ENCODE assay signal across 1 cellular context in the genomic region with DNA sequence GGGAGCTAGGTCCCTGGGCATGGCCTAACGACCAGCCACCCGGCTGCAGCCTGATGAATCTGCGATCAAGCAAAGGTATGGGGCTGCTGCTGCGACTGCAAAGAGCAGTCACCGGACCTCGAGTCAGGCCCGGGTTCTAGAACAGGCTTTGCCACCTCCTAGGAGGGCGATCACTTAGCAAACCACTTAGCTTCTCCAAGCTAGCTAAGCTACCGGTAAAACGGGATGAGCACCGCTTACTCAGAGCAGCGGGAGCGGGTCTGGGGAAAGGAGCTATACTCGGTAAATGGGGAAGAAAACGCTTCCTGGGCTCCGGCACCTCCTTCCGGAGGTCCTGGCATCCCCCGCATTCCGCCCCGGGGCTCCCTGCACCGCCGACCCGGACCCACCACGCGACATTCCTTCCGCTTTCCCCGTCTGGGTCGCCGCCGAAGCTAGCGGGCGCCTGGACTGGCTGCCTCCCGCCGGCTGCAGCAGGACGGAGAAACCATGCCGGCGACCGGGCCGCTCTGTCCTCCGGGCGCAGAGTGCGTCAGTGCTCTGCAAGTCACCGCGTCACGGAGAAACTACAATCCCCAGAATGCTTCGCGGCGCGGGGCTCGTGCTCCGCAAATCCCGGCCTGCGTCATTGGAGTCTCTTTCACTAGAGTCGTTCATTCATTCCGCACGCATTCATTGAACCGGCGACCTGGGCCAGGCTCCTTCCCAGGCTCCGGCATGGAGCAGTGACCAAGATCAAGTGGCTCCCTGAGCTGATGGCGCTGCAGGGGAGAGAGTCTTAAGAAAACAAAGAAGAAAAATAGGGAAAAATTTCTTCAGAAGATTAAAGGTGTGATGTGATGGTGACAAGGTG.
TF ChIP-seq lines count a peak whose summit lies in the region.

A gene (minus strand): TSS at position 531 of the 853 bp plus-strand sequence. CDS start 3,779 bp downstream, outside the sequence.

TF ChIP-seq in K562, 482 proteins besides CTCF, POLR2A, EP300 and RAD21 (continued from another document and continues in another):
- TF ChIP-seq, protein P1, sequence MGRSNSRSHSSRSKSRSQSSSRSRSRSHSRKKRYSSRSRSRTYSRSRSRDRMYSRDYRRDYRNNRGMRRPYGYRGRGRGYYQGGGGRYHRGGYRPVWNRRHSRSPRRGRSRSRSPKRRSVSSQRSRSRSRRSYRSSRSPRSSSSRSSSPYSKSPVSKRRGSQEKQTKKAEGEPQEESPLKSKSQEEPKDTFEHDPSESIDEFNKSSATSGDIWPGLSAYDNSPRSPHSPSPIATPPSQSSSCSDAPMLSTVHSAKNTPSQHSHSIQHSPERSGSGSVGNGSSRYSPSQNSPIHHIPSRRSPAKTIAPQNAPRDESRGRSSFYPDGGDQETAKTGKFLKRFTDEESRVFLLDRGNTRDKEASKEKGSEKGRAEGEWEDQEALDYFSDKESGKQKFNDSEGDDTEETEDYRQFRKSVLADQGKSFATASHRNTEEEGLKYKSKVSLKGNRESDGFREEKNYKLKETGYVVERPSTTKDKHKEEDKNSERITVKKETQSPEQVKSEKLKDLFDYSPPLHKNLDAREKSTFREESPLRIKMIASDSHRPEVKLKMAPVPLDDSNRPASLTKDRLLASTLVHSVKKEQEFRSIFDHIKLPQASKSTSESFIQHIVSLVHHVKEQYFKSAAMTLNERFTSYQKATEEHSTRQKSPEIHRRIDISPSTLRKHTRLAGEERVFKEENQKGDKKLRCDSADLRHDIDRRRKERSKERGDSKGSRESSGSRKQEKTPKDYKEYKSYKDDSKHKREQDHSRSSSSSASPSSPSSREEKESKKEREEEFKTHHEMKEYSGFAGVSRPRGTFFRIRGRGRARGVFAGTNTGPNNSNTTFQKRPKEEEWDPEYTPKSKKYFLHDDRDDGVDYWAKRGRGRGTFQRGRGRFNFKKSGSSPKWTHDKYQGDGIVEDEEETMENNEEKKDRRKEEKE (IDR thresholded peaks at IDR 0.05; ENCODE audit: borderline replicate concordance in 1 of 2, control insufficient read depth in 1 of 2, low read depth in 2 of 2, low read length in 1 of 2), result peak in 1 of 2 experiments; percentile 62; a peak in 1 of 4 replicates
- peak; percentile 49; the same call in 1 of the 2 replicates for TF ChIP-seq NR2C1 (IDR thresholded peaks at IDR 0.05)
- TF ChIP-seq NR2C1 (tag; IDR thresholded peaks at IDR 0.05), result peak; percentile 32; the same call in 1 of the 2 replicates
- TF ChIP-seq, protein P2, sequence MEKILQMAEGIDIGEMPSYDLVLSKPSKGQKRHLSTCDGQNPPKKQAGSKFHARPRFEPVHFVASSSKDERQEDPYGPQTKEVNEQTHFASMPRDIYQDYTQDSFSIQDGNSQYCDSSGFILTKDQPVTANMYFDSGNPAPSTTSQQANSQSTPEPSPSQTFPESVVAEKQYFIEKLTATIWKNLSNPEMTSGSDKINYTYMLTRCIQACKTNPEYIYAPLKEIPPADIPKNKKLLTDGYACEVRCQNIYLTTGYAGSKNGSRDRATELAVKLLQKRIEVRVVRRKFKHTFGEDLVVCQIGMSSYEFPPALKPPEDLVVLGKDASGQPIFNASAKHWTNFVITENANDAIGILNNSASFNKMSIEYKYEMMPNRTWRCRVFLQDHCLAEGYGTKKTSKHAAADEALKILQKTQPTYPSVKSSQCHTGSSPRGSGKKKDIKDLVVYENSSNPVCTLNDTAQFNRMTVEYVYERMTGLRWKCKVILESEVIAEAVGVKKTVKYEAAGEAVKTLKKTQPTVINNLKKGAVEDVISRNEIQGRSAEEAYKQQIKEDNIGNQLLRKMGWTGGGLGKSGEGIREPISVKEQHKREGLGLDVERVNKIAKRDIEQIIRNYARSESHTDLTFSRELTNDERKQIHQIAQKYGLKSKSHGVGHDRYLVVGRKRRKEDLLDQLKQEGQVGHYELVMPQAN (IDR thresholded peaks at IDR 0.05; ENCODE audit: borderline replicate concordance), result peak; percentile 82; the same call in 1 of the 2 replicates
- TF ChIP-seq, protein P3, sequence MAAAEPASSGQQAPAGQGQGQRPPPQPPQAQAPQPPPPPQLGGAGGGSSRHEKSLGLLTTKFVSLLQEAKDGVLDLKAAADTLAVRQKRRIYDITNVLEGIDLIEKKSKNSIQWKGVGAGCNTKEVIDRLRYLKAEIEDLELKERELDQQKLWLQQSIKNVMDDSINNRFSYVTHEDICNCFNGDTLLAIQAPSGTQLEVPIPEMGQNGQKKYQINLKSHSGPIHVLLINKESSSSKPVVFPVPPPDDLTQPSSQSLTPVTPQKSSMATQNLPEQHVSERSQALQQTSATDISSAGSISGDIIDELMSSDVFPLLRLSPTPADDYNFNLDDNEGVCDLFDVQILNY (CRISPR knock-in tag; IDR thresholded peaks at IDR 0.05), result peak; percentile 59; the same call in 1 of the 2 replicates
- TF ChIP-seq PHB2 (IDR thresholded peaks at IDR 0.05; ENCODE audit: low read depth), result no peak
- TF ChIP-seq, protein P4, sequence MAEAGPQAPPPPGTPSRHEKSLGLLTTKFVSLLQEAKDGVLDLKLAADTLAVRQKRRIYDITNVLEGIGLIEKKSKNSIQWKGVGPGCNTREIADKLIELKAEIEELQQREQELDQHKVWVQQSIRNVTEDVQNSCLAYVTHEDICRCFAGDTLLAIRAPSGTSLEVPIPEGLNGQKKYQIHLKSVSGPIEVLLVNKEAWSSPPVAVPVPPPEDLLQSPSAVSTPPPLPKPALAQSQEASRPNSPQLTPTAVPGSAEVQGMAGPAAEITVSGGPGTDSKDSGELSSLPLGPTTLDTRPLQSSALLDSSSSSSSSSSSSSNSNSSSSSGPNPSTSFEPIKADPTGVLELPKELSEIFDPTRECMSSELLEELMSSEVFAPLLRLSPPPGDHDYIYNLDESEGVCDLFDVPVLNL (CRISPR knock-in tag; IDR thresholded peaks at IDR 0.05; ENCODE audit: low read depth), result 0 out of 2 replicates have a peak, but pooled peaks have one; percentile 36
- TF ChIP-seq MBD2 (IDR thresholded peaks at IDR 0.05; ENCODE audit: borderline replicate concordance, low read depth), result peak; percentile 90
- no peak for TF ChIP-seq ZZZ3 (IDR thresholded peaks at IDR 0.05)
- TF ChIP-seq ETV5 (CRISPR knock-in tag; IDR thresholded peaks at IDR 0.05; ENCODE audit: low read depth), result peak; percentile 74
- no peak for TF ChIP-seq DACH1 (IDR thresholded peaks at IDR 0.05; ENCODE audit: partially characterized antibody)
- TF ChIP-seq, protein P5, sequence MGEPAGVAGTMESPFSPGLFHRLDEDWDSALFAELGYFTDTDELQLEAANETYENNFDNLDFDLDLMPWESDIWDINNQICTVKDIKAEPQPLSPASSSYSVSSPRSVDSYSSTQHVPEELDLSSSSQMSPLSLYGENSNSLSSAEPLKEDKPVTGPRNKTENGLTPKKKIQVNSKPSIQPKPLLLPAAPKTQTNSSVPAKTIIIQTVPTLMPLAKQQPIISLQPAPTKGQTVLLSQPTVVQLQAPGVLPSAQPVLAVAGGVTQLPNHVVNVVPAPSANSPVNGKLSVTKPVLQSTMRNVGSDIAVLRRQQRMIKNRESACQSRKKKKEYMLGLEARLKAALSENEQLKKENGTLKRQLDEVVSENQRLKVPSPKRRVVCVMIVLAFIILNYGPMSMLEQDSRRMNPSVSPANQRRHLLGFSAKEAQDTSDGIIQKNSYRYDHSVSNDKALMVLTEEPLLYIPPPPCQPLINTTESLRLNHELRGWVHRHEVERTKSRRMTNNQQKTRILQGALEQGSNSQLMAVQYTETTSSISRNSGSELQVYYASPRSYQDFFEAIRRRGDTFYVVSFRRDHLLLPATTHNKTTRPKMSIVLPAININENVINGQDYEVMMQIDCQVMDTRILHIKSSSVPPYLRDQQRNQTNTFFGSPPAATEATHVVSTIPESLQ (CRISPR knock-in tag; IDR thresholded peaks at IDR 0.05), result peak; percentile 89
- TF ChIP-seq, protein P6, sequence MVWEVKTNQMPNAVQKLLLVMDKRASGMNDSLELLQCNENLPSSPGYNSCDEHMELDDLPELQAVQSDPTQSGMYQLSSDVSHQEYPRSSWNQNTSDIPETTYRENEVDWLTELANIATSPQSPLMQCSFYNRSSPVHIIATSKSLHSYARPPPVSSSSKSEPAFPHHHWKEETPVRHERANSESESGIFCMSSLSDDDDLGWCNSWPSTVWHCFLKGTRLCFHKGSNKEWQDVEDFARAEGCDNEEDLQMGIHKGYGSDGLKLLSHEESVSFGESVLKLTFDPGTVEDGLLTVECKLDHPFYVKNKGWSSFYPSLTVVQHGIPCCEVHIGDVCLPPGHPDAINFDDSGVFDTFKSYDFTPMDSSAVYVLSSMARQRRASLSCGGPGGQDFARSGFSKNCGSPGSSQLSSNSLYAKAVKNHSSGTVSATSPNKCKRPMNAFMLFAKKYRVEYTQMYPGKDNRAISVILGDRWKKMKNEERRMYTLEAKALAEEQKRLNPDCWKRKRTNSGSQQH (CRISPR knock-in tag; IDR thresholded peaks at IDR 0.05), result peak; percentile 91; the same call in 1 of the 2 replicates
- 0 out of 2 replicates have a peak, but pooled peaks have one; percentile 47 for TF ChIP-seq ZNF644 (tag; IDR thresholded peaks at IDR 0.05; ENCODE audit: low read depth)
- TF ChIP-seq ZNF12 (CRISPR knock-in tag; IDR thresholded peaks at IDR 0.05), result peak; percentile 87
- 0 out of 2 replicates have a peak, but pooled peaks have one; percentile 4 for TF ChIP-seq HIVEP1 (CRISPR knock-in tag; IDR thresholded peaks at IDR 0.05)
- 0 out of 2 replicates have a peak, but pooled peaks have one; percentile 39 for TF ChIP-seq HDAC2 (IDR thresholded peaks at IDR 0.05)
- TF ChIP-seq, protein P7, sequence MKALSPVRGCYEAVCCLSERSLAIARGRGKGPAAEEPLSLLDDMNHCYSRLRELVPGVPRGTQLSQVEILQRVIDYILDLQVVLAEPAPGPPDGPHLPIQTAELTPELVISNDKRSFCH (CRISPR knock-in tag; IDR thresholded peaks at IDR 0.05), result no peak
- TF ChIP-seq, protein P7 (tag; IDR thresholded peaks at IDR 0.05), result 0 out of 2 replicates have a peak, but pooled peaks have one; percentile 67
- no peak for TF ChIP-seq GATAD2A (IDR thresholded peaks at IDR 0.05)
- TF ChIP-seq GABPB1 (CRISPR knock-in tag; IDR thresholded peaks at IDR 0.05), result peak; percentile 86
- TF ChIP-seq TBP (optimal IDR thresholded peaks at IDR 0.05; ENCODE audit: low read depth, low read length), result peak; percentile 93
- no peak for TF ChIP-seq ZNF232 (CRISPR knock-in tag; IDR thresholded peaks at IDR 0.05)
- peak; percentile 94 for TF ChIP-seq GTF2E2 (tag; IDR thresholded peaks at IDR 0.05)
- TF ChIP-seq, protein P8, sequence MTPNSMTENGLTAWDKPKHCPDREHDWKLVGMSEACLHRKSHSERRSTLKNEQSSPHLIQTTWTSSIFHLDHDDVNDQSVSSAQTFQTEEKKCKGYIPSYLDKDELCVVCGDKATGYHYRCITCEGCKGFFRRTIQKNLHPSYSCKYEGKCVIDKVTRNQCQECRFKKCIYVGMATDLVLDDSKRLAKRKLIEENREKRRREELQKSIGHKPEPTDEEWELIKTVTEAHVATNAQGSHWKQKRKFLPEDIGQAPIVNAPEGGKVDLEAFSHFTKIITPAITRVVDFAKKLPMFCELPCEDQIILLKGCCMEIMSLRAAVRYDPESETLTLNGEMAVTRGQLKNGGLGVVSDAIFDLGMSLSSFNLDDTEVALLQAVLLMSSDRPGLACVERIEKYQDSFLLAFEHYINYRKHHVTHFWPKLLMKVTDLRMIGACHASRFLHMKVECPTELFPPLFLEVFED (CRISPR knock-in tag; conservative IDR thresholded peaks at IDR 0.05), result no peak
- peak; percentile 30 for TF ChIP-seq MEIS2 (IDR thresholded peaks at IDR 0.05; ENCODE audit: partially characterized antibody)
- peak; percentile 91 for TF ChIP-seq SAP30 (IDR thresholded peaks at IDR 0.05; ENCODE audit: borderline replicate concordance, insufficient read depth, low read depth, low read length, poor library complexity, severe bottlenecking)
- TF ChIP-seq SOX6 (IDR thresholded peaks at IDR 0.05), result peak; percentile 40; the same call in 1 of the 2 replicates
- TF ChIP-seq POLR2AphosphoS5 (IDR thresholded peaks at IDR 0.05; ENCODE audit: control insufficient read depth, insufficient read depth, low read depth, low read length), result peak; percentile 94
- TF ChIP-seq YY1 (IDR thresholded peaks at IDR 0.05; ENCODE audit: borderline replicate concordance in 1 of 3, control insufficient read depth in 1 of 3, extremely low read depth in 1 of 3, insufficient read depth in 3 of 3, insufficient read length in 1 of 3, insufficient replicate concordance in 2 of 3, low read depth in 1 of 3, low read length in 2 of 3), result peak; percentile 30 to 89 (median 83)
- peak in 1 of 2 experiments; percentile 92; a peak in 2 of 4 replicates for TF ChIP-seq TEAD1 (CRISPR knock-in tag; IDR thresholded peaks at IDR 0.05)
- peak; percentile 24 for TF ChIP-seq PRPF4 (IDR thresholded peaks at IDR 0.05; ENCODE audit: insufficient read depth, low read depth, low read length, poor library complexity, severe bottlenecking)
- TF ChIP-seq SMAD4 (CRISPR knock-in tag; conservative IDR thresholded peaks at IDR 0.05), result peak; percentile 69
- TF ChIP-seq TARDBP (IDR thresholded peaks at IDR 0.05), result peak; percentile 56; the same call in 1 of the 2 replicates
- TF ChIP-seq ZKSCAN1 (IDR thresholded peaks at IDR 0.05; ENCODE audit: low read depth, low read length), result peak; percentile 45
- peak; percentile 90 for TF ChIP-seq PML (IDR thresholded peaks at IDR 0.05; ENCODE audit: low read length)
- no peak for TF ChIP-seq CCAR2 (IDR thresholded peaks at IDR 0.05; ENCODE audit: low read depth, low read length)
- TF ChIP-seq, protein P9, sequence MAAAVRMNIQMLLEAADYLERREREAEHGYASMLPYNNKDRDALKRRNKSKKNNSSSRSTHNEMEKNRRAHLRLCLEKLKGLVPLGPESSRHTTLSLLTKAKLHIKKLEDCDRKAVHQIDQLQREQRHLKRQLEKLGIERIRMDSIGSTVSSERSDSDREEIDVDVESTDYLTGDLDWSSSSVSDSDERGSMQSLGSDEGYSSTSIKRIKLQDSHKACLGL (CRISPR knock-in tag; IDR thresholded peaks at IDR 0.05; ENCODE audit: borderline replicate concordance, poor library complexity, severe bottlenecking), result peak; percentile 45
- TF ChIP-seq BRCA1 (IDR thresholded peaks at IDR 0.05), result no peak
- no peak for TF ChIP-seq BRCA1 (CRISPR knock-in tag; IDR thresholded peaks at IDR 0.05)
- no peak for TF ChIP-seq RFX5 (IDR thresholded peaks at IDR 0.05; ENCODE audit: low read depth, low read length)
- TF ChIP-seq, protein P10, sequence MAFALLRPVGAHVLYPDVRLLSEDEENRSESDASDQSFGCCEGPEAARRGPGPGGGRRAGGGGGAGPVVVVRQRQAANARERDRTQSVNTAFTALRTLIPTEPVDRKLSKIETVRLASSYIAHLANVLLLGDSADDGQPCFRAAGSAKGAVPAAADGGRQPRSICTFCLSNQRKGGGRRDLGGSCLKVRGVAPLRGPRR (CRISPR knock-in tag; IDR thresholded peaks at IDR 0.05), result no peak
- TF ChIP-seq MAFG (tag; conservative IDR thresholded peaks at IDR 0.05), result 0 out of 2 replicates have a peak, but pooled peaks have one; percentile 20
- TF ChIP-seq, protein P11, sequence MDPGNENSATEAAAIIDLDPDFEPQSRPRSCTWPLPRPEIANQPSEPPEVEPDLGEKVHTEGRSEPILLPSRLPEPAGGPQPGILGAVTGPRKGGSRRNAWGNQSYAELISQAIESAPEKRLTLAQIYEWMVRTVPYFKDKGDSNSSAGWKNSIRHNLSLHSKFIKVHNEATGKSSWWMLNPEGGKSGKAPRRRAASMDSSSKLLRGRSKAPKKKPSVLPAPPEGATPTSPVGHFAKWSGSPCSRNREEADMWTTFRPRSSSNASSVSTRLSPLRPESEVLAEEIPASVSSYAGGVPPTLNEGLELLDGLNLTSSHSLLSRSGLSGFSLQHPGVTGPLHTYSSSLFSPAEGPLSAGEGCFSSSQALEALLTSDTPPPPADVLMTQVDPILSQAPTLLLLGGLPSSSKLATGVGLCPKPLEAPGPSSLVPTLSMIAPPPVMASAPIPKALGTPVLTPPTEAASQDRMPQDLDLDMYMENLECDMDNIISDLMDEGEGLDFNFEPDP (CRISPR knock-in tag; IDR thresholded peaks at IDR 0.05), result no peak
